ENCODE assay signal across 9 cellular contexts in the genomic region with DNA sequence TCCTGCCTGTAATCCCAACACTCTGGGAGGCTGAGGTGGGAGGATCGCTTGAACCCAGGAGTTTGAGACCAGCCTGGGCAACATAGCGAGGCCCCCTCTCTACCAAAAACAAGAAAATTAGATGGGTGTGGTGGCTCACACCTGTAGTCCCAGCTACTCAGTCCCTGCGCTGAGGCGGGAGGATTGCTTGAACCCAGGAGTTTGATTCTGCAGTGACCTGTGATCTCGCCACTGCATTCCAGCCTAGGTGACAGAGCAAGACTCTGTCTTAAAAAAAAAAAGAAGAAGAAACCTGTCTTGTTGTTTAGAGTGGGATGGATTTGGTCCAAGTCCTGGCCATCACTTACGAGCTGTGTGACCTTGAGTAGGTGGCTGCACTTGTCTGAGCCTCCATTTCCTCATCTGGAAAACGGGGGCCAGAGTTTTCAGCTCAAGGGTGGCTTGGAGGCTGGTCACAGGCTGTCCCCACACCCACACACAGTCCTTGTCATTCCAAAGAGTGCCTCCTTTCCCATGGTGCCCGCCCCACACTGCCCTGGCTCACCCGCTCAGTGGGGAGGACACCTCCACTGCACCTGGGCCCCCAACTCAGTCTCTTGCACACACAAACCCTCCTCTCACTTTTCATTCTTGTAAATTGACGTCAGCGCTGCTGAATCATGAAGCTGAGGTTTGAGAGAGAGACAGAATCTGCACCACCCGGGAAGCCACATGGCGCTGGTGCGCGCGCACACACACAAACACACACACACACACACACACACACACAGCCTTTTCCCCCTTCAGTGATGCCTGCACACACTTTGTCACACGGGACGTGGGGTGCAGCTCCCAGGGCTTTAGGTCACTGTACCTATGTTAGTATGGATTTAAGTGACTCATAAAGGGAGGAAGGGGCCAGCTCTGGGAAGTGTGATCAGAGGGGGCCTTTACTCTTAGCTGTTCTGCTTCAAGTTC. TPM values are rescaled to one million over a fixed set of nuclear protein-coding genes. Genes with fewer than 3 reads are reported as not detected.
DNase-seq lines count a peak whose midpoint lies in the region; TF ChIP-seq lines count a peak whose summit lies in the region.
"Had no signal": no experiment of that assay in that cellular context is flagged by ENCODE, and none has a peak within 500 bp of the region (broad histone marks: within the 10 kb centered on the region; RNA-seq: fewer than 3 reads in every experiment).

No MANE protein-coding gene starts in this region.

- H3K27me3 ChIP-seq in colonic mucosa, result no peaks in the 10 kb centered on the region

- H3K9me3 ChIP-seq in colonic mucosa, result no peaks in the 10 kb centered on the region

- no peak for DNase-seq in HFF-Myc (ENCODE audit: extremely low read depth, low read depth)
- DNase-seq in activated CD8-positive, alpha-beta memory T cell treated with anti-CD3 and anti-CD28 coated beads, Interleukin-2, amount 50 U/mL, for 4 hours, result peak; percentile 81
- peak; percentile 46 to 72 for DNase-seq in foreskin fibroblast
- peak; percentile 76 to 79 for DNase-seq in stimulated activated CD8-positive, alpha-beta memory T cell treated with anti-CD3 and anti-CD28 coated beads, Interleukin-7, amount 100 ng/mL, for 4 hours (ENCODE audit: low read depth in 2 of 2)
- no peak for DNase-seq in COLO829 (ENCODE audit: low spot score)
- DNase-seq in colonic mucosa, result no peak
- DNase-seq in NOMO-1 treated with dmso at 0.1 percent for 144 hours (lab: John Stamatoyannopoulos, UW; ENCODE audit: unreplicated experiment), result no peak
- DNase-seq in NCI-H510A treated with DMSO at 0.1 percent for 48 hours (lab: John Stamatoyannopoulos, UW), result no peak

- no peak overlapping the region for H3K9ac ChIP-seq in colonic mucosa (ENCODE audit: low read depth in 2 of 2, low read length in 2 of 2)

- intact Hi-C loops in colonic mucosa (cut with DNase I), result loop anchor here (10.0 kb wide), 1 partner anchor 147 kb away; no protein-coding TSS in a partner anchor

- H3K4me3 ChIP-seq in HFF-Myc (replicated peaks; ENCODE audit: low read depth, low read length) (peak overlapping the region; percentile 64), foreskin fibroblast (ENCODE audit: low read depth in 1 of 2, low read length in 2 of 2) (peak overlapping the region; percentile 69 to 75), colonic mucosa (no peak overlapping the region)

- H3K4me1 ChIP-seq in colonic mucosa, result no peaks in the 10 kb centered on the region

- no peak overlapping the region for H3K27ac ChIP-seq in colonic mucosa

- no peaks in the 10 kb centered on the region for H3K36me3 ChIP-seq in colonic mucosa

- TF ChIP-seq CTCF in HFF-Myc (IDR thresholded peaks at IDR 0.05; ENCODE audit: low read depth, low read length, missing control alignments) (no peak), foreskin fibroblast (IDR thresholded peaks at IDR 0.05; ENCODE audit: low read depth, low read length) (no peak), colonic mucosa (IDR thresholded peaks at IDR 0.05) (no peak)

RNA-seq across cellular contexts. Expression of a gene that starts 4.2 kb away (rescaled TPM):
- 1 to 10 TPM; 3.2 to 3.7 TPM for total RNA-seq in colonic mucosa

RNA-seq across cellular contexts. Expression of a gene that starts 17.3 kb away (rescaled TPM):
- total RNA-seq in colonic mucosa, result not detected
- total RNA-seq: frontal cortex had no signal

RNA-seq across cellular contexts. Expression of a gene that starts 21.6 kb away (rescaled TPM):
- total RNA-seq in colonic mucosa, result not detected
- total RNA-seq: frontal cortex had no signal

RNA-seq across cellular contexts. Expression of a gene that starts 24.5 kb away (rescaled TPM):
- total RNA-seq in colonic mucosa, result not detected
- total RNA-seq: frontal cortex had no signal

RNA-seq across cellular contexts. Expression of a gene that starts 29.3 kb away (rescaled TPM):
- not detected for total RNA-seq in colonic mucosa
- total RNA-seq: frontal cortex had no signal

Comparison
In these comparisons a context has a peak if more than half of its experiments do, and no peak if none do; other contexts are left out.
1. DNase-seq: peak in activated CD8-positive, alpha-beta memory T cell treated with anti-CD3 and anti-CD28 coated beads, Interleukin-2, amount 50 U/mL, for 4 hours (single experiment), foreskin fibroblast (2 of 2) and stimulated activated CD8-positive, alpha-beta memory T cell treated with anti-CD3 and anti-CD28 coated beads, Interleukin-7, amount 100 ng/mL, for 4 hours (2 of 2); none in HFF-Myc (single experiment), COLO829 (single experiment), colonic mucosa (single experiment), NOMO-1 treated with dmso at 0.1 percent for 144 hours (single experiment) and NCI-H510A treated with DMSO at 0.1 percent for 48 hours (single experiment).